Comparison of ENCODE assay signal across 8 cellular contexts in the genomic region with DNA sequence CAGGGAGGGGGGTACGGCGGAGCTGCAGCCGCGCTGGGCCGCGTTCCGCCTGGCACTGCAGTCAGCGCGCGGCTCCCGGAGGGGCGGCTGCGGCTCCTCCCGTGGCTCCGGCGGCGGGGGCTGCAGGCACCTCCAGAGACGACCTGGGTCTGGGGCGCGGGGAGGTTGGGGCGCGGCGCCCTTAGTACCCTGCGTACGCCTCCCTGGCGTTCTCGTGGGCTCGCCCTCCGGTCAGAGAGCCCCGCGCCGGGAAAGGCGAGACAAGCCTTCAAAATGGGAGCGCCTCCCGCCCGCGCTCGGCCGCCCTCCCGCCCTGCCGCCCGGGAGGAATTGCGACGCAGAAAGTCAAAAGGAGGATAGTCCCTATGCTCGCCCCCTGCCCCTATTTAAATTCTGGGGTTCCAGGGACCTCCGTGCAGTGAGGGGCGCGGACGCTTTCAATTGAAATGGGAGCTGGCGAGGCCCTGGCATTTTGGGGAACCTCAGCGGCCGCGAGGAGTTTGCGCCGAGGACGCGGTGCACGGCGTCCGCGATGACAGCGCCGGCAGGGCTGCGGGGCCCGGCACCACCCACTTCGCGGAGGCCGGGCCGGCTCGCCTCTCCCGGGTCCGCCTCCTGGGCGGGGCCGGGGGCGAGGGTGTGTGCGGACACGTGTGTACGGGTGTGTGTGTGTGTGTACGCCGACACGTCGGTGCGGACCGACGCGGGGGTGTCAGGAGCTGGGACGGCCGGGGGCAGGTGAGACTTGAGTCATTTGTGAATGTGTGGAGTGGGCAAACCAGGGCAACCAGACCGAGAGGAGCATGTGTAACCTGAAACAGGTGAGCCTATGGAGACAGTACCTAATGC. TPM values are rescaled to one million over a fixed set of nuclear protein-coding genes. Genes with fewer than 3 reads are reported as not detected.
DNase-seq lines count a peak whose midpoint lies in the region; ATAC-seq and TF ChIP-seq lines count a peak whose summit lies in the region.

No MANE protein-coding gene starts in this region.

- DNase-seq in Calu3, result peak; percentile 76
- DNase-seq in HK-2 (ENCODE audit: unreplicated experiment), result peak; percentile 72
- DNase-seq in RWPE2 (ENCODE audit: low spot score), result peak; percentile 95
- peak; percentile 73 for DNase-seq in activated gamma-delta T cell treated with Interleukin-2 at 50 U/mL for 16 hours
- peak; percentile 93 to 95 for DNase-seq in foreskin keratinocyte

- no peaks in the 10 kb centered on the region for H3K9me3 Mint-ChIP-seq in Calu3 (ENCODE audit: low read depth, unreplicated experiment)

- no TSS peak for BruUV-seq in Calu3 (replicated peaks; lab: Mats Ljungman, UMichigan)

- peak overlapping the region; percentile 100 for H3K27ac ChIP-seq in RWPE2 (ENCODE audit: poor library complexity, severe bottlenecking)
- peak overlapping the region; percentile 87 for H3K27ac ChIP-seq in foreskin keratinocyte
- peak overlapping the region; percentile 86 for H3K27ac ChIP-seq in subcutaneous abdominal adipose tissue (ENCODE audit: low read depth, low read length)

- peak overlapping the region; percentile 100 for H2AFZ ChIP-seq in neuron (ENCODE audit: low read depth, low read length)

- no peaks in the 10 kb centered on the region for H3K27me3 Mint-ChIP-seq in Calu3 (ENCODE audit: unreplicated experiment)

- H3K36me3 ChIP-seq in RWPE2 (ENCODE audit: low read depth), result peaks cover 22% of the 10 kb centered on the region
- H3K36me3 ChIP-seq in neuron (ENCODE audit: insufficient read depth, low read length), result no peaks in the 10 kb centered on the region
- H3K36me3 ChIP-seq in subcutaneous abdominal adipose tissue (ENCODE audit: control insufficient read depth in 5 of 5, insufficient read depth in 5 of 5, low read length in 5 of 5), result peaks cover 7 to 21% (median 9%) of the 10 kb centered on the region in 5 donors

- no peaks in the 10 kb centered on the region for H3K9me3 ChIP-seq in RWPE2 (ENCODE audit: severe bottlenecking)
- H3K9me3 ChIP-seq in neuron (ENCODE audit: low read length), result no peaks in the 10 kb centered on the region
- H3K9me3 ChIP-seq in subcutaneous abdominal adipose tissue (ENCODE audit: control insufficient read depth in 5 of 5, low read length in 5 of 5), result no peaks in the 10 kb centered on the region

- ATAC-seq in GM19467 (IDR thresholded peaks at IDR 0.05; ENCODE audit: unreplicated experiment) (peak; percentile 74), RWPE2 (ENCODE audit: low read depth) (peak; percentile 77), foreskin keratinocyte (peak; percentile 90)

- no peaks in the 10 kb centered on the region for H3K4me1 Mint-ChIP-seq in Calu3 (ENCODE audit: low read depth, unreplicated experiment)

- H3K4me3 ChIP-seq in RWPE2 (ENCODE audit: severe bottlenecking), result peak overlapping the region; percentile 67
- H3K4me3 ChIP-seq in neuron (ENCODE audit: low read length), result peak overlapping the region; percentile 67
- H3K4me3 ChIP-seq in subcutaneous abdominal adipose tissue (ENCODE audit: low read depth in 1 of 5, low read length in 5 of 5), result peak overlapping the region; percentile 75 to 90 (median 87)

- H3K9ac ChIP-seq in subcutaneous abdominal adipose tissue (ENCODE audit: low read length in 5 of 5), result peak overlapping the region in 4 of 5 donors; percentile 63 to 93 (median 75)

- intact Hi-C loops in Calu3 (cut with micrococcal nuclease; ENCODE audit: unreplicated experiment), result no loop called here

- no peak overlapping the region for H3K27ac Mint-ChIP-seq in Calu3 (ENCODE audit: unreplicated experiment)

- H3K4me3 Mint-ChIP-seq in Calu3 (ENCODE audit: low read depth, unreplicated experiment), result peak overlapping the region; percentile 99

- H3K27me3 ChIP-seq in RWPE2 (ENCODE audit: insufficient read depth, poor library complexity, severe bottlenecking), result no peaks in the 10 kb centered on the region
- H3K27me3 ChIP-seq in foreskin keratinocyte, result no peaks in the 10 kb centered on the region
- no peaks in the 10 kb centered on the region for H3K27me3 ChIP-seq in neuron (ENCODE audit: insufficient read depth, low read length)
- H3K27me3 ChIP-seq in subcutaneous abdominal adipose tissue (ENCODE audit: control insufficient read depth in 5 of 5, insufficient read depth in 4 of 5, low read length in 5 of 5), result no peaks in the 10 kb centered on the region

- peaks cover 26% of the 10 kb centered on the region for H3K36me3 Mint-ChIP-seq in Calu3 (ENCODE audit: insufficient read depth, unreplicated experiment)

- CTCF ChIA-PET in Calu3 (lab: Charles Lee), result interaction anchor here (1.0 to 2.5 kb wide), 4 partner anchors 20 to 66 kb away, joined by 3 to 10 read pairs (median 8); no protein-coding TSS in a partner anchor

- TF ChIP-seq CTCF in Calu3 (IDR thresholded peaks at IDR 0.05; ENCODE audit: unreplicated experiment) (no peak), RWPE2 (IDR thresholded peaks at IDR 0.05; ENCODE audit: poor library complexity, severe bottlenecking) (no peak), foreskin keratinocyte (conservative IDR thresholded peaks at IDR 0.05) (peak; percentile 12)

- H3K4me1 ChIP-seq in RWPE2 (ENCODE audit: insufficient read depth, poor library complexity, severe bottlenecking) (peaks cover 16% of the 10 kb centered on the region), foreskin keratinocyte (peaks cover 8% of the 10 kb centered on the region), neuron (ENCODE audit: insufficient read depth, low read length) (peaks cover 7% of the 10 kb centered on the region), subcutaneous abdominal adipose tissue (ENCODE audit: control insufficient read depth in 5 of 5, insufficient read depth in 5 of 5, low read length in 5 of 5) (peaks cover 0 to 22% (median 17%) of the 10 kb centered on the region in 5 donors)

RNA-seq across cellular contexts. Expression of gene HERC3, which starts 0.5 kb away (rescaled TPM):
- total RNA-seq in Calu3 (2022) (17.3 and 17.8 TPM in 2 replicates), foreskin keratinocyte (29.7 and 38.8 TPM in 2 replicates)
- 7.3 and 8.2 TPM in 2 replicates for polyA plus RNA-seq in foreskin keratinocyte

Comparison
In these comparisons a context has a peak if more than half of its experiments do, and no peak if none do; other contexts are left out.
1. Peak in every context shown above with its lines: DNase-seq, ATAC-seq, H3K4me3 ChIP-seq and H3K27ac ChIP-seq.